ENCODE assay signal across 24 cellular contexts in genomic region chr15:25068696-25069095, GRCh38.
DNase-seq lines count a peak whose midpoint lies in the region; ATAC-seq, FAIRE-seq and TF ChIP-seq lines count a peak whose summit lies in the region.
"Had no signal": no experiment of that assay in that cellular context is flagged by ENCODE, and none has a peak within 500 bp of the region (broad histone marks: within the 10 kb centered on the region; RNA-seq: fewer than 3 reads in every experiment).

No MANE protein-coding gene starts in this region.

- in situ Hi-C loops in HepG2 (cut with HindIII; ENCODE audit: extremely low pct_ligation_motif_present, low pct_unique_long_range_greater_than_20kb) = no loop called here

- H3K27ac ChIP-seq in liver (ENCODE audit: low read depth in 1 of 2, low read length in 2 of 2) = no peak overlapping the region
- no peak overlapping the region for H3K27ac ChIP-seq in HepG2 (ENCODE audit: extremely low read length, insufficient read depth, low read length)
- no peak overlapping the region for H3K27ac ChIP-seq in upper lobe of right lung
- H3K27ac ChIP-seq in PC-9 = no peak overlapping the region
- H3K27ac ChIP-seq: 22Rv1, KMS-11, SJSA1 had no signal

- H3K9me3 ChIP-seq in liver (ENCODE audit: control insufficient read depth in 4 of 4, low read length in 3 of 4) (peaks cover 89 to 100% (median 99%) of the 10 kb centered on the region in 4 donors), HepG2 (ENCODE audit: low read length) (peaks cover 100% of the 10 kb centered on the region), iPS-18c (ENCODE audit: control insufficient read depth, insufficient read depth, low read length) (peaks cover 59% of the 10 kb centered on the region), upper lobe of right lung (peaks cover 100% of the 10 kb centered on the region), PC-9 (ENCODE audit: insufficient read depth, low read depth) (no peaks in the 10 kb centered on the region; the same call in 1 of the 2 replicates)

- ATAC-seq in HepG2 (no peak), upper lobe of right lung (no peak), GM21515 (IDR thresholded peaks at IDR 0.05; ENCODE audit: unreplicated experiment) (no peak), HG02571 (IDR thresholded peaks at IDR 0.05; ENCODE audit: unreplicated experiment) (no peak)
- ATAC-seq: Right ventricle myocardium inferior had no signal

- TF ChIP-seq CTCF in liver (IDR thresholded peaks at IDR 0.05; ENCODE audit: low read depth, low read length, missing input control) (no peak), HepG2 (CRISPR knock-in tag; IDR thresholded peaks at IDR 0.05) (no peak), upper lobe of right lung (IDR thresholded peaks at IDR 0.05) (no peak), PC-9 (conservative IDR thresholded peaks at IDR 0.05) (no peak)

- 85% methylated on average over 10 of the region's 10 CpGs for WGBS in liver
- WGBS in HepG2 (ENCODE audit: low lambda C conversion rate) = no CpG with 5 or more reads among the region's 10 CpGs

- H3K4me1 ChIP-seq in liver (ENCODE audit: control insufficient read depth in 4 of 4, insufficient read depth in 4 of 4, low read length in 3 of 4) (no peaks in the 10 kb centered on the region), HepG2 (ENCODE audit: insufficient read depth, low read length) (no peaks in the 10 kb centered on the region), upper lobe of right lung (no peaks in the 10 kb centered on the region), PC-9 (replicated peaks; ENCODE audit: insufficient read depth) (no peaks in the 10 kb centered on the region)
- H3K4me1 ChIP-seq: HAP-1, SJSA1 had no signal

- DNase-seq in HepG2 (ENCODE audit: low spot score) (no peak), posterior vena cava (ENCODE audit: low spot score) (peak; percentile 57), upper lobe of right lung (peak; percentile 10), PC-9 (no peak)
- DNase-seq: COR-L47, DMS79, IMR-90, NCI-H1105, NCI-H2029 treated with DMSO at 0.1 percent for 48 hours, NCI-H226, NCI-H510A treated with DMSO at 0.1 percent for 48 hours, NCI-H748 treated with DMSO at 0.1 percent for 48 hours, OCI-M1 had no signal

- no TSS peak for BruUV-seq in HepG2 (replicated peaks; lab: Mats Ljungman, UMichigan)
- BruUV-seq in PC-9 (replicated peaks; lab: Mats Ljungman, UMichigan) = no TSS peak

- CTCF ChIA-PET in HepG2 (lab: Yijun Ruan, JAX; ENCODE audit: low intra/inter-chr PET ratio, low total read pairs) (no interaction called here), PC-9 (lab: Charles Lee) (no interaction called here)

- H3K9ac ChIP-seq in liver (ENCODE audit: low read depth in 1 of 2, low read length in 2 of 2) (no peak overlapping the region), HepG2 (ENCODE audit: insufficient read depth, low read depth, low read length) (no peak overlapping the region)
- H3K9ac ChIP-seq: KMS-11 had no signal

- H3K4me2 ChIP-seq in HepG2 (ENCODE audit: low read depth, low read length) = no peak overlapping the region
- no peak overlapping the region for H3K4me2 ChIP-seq in PC-9
- H3K4me2 ChIP-seq: KMS-11 had no signal

- TF ChIP-seq POLR2A in HepG2 (IDR thresholded peaks at IDR 0.05; ENCODE audit: insufficient read depth in 1 of 2, low read depth in 2 of 2, low read length in 2 of 2) = no peak

- no peak for TF ChIP-seq RAD21 in liver (IDR thresholded peaks at IDR 0.05)
- no peak for TF ChIP-seq RAD21 in HepG2 (CRISPR knock-in tag; IDR thresholded peaks at IDR 0.05)

- H3K36me3 ChIP-seq in liver (ENCODE audit: control insufficient read depth in 4 of 4, insufficient read depth in 3 of 4, low read depth in 1 of 4, low read length in 3 of 4) (peaks cover 20 to 100% (median 90%) of the 10 kb centered on the region in 4 donors), HepG2 (replicated peaks in 1 of 2; ENCODE audit: control insufficient read depth in 1 of 2, insufficient read depth in 2 of 2, low read length in 2 of 2) (peaks cover 44 to 98% of the 10 kb centered on the region in 2 experiments), upper lobe of right lung (peaks cover 49% of the 10 kb centered on the region), PC-9 (ENCODE audit: low read depth) (no peaks in the 10 kb centered on the region)
- H3K36me3 ChIP-seq: HAP-1 had no signal

- no peak for FAIRE-seq in HepG2 (lab: Jason Lieb, UNC)
- FAIRE-seq: GM19239, HTR-8/SVneo had no signal

- POLR2A ChIA-PET in HepG2 (lab: Yijun Ruan, JAX) = no interaction called here
- POLR2A ChIA-PET in PC-9 (lab: Charles Lee; ENCODE audit: unreplicated experiment) = no interaction called here

- H3K4me3 ChIP-seq in liver (ENCODE audit: low read depth in 1 of 3, low read length in 3 of 3) = peak overlapping the region in 2 of 3 donors; percentile 69 to 73
- no peak overlapping the region for H3K4me3 ChIP-seq in HepG2 (replicated peaks in 1 of 3; ENCODE audit: insufficient read depth in 1 of 3, low read depth in 2 of 3, low read length in 3 of 3)
- H3K4me3 ChIP-seq in iPS-18c (ENCODE audit: insufficient read depth, low read depth, low read length) = peak overlapping the region; percentile 20; the same call in 1 of the 2 replicates
- no peak overlapping the region for H3K4me3 ChIP-seq in upper lobe of right lung
- no peak overlapping the region for H3K4me3 ChIP-seq in PC-9
- H3K4me3 ChIP-seq: HAP-1, SJSA1 had no signal

- H2AFZ ChIP-seq in HepG2 (ENCODE audit: low read length) = no peak overlapping the region
- H2AFZ ChIP-seq in PC-9 = no peak overlapping the region

- intact Hi-C loops in HepG2 (cut with micrococcal nuclease; ENCODE audit: unreplicated experiment) (no loop called here), posterior vena cava (cut with DNase I) (no loop called here), upper lobe of right lung (cut with DNase I) (no loop called here), PC-9 (cut with micrococcal nuclease; ENCODE audit: unreplicated experiment) (no loop called here)

- TF ChIP-seq EP300 in HepG2 (IDR thresholded peaks at IDR 0.05; ENCODE audit: low read depth in 2 of 2, low read length in 2 of 2) (no peak), HepG2 (CRISPR knock-in tag; IDR thresholded peaks at IDR 0.05; ENCODE audit: borderline replicate concordance) (no peak)

- no peaks in the 10 kb centered on the region for H3F3A ChIP-seq in PC-9 (ENCODE audit: insufficient read depth, low read depth)

- no peaks in the 10 kb centered on the region for H3K9me2 ChIP-seq in PC-9 (ENCODE audit: insufficient read depth)

- H3K79me2 ChIP-seq in HepG2 (ENCODE audit: insufficient read depth, low read length) = no peaks in the 10 kb centered on the region
- H3K79me2 ChIP-seq in PC-9 (ENCODE audit: low read depth) = no peaks in the 10 kb centered on the region

- H3K27me3 ChIP-seq in liver (ENCODE audit: control insufficient read depth in 4 of 4, insufficient read depth in 4 of 4, low read length in 3 of 4) = no peaks in the 10 kb centered on the region
- H3K27me3 ChIP-seq in HepG2 (ENCODE audit: control insufficient read depth in 1 of 2, insufficient read depth in 2 of 2, low read length in 2 of 2) = no peaks in the 10 kb centered on the region
- H3K27me3 ChIP-seq in upper lobe of right lung = no peaks in the 10 kb centered on the region
- no peaks in the 10 kb centered on the region for H3K27me3 ChIP-seq in PC-9 (ENCODE audit: insufficient read depth, low read depth)
- H3K27me3 ChIP-seq: SJSA1 had no signal

- no peaks in the 10 kb centered on the region for H4K20me1 ChIP-seq in HepG2 (ENCODE audit: insufficient read depth, low read length)
- no peaks in the 10 kb centered on the region for H4K20me1 ChIP-seq in PC-9 (ENCODE audit: insufficient read depth)

TF ChIP-seq in liver, 16 proteins besides CTCF, POLR2A, EP300 and RAD21 (continues in another document):
- TF ChIP-seq JUND (IDR thresholded peaks at IDR 0.05) (no peak), HNF4G (IDR thresholded peaks at IDR 0.05) (no peak), HNF4A (conservative IDR thresholded peaks at IDR 0.05) (no peak), ATF3 (IDR thresholded peaks at IDR 0.05) (no peak), NR2F2 (IDR thresholded peaks at IDR 0.05) (no peak), TAF1 (conservative IDR thresholded peaks at IDR 0.05) (no peak)

TF ChIP-seq in HepG2, 621 proteins besides CTCF, POLR2A, EP300 and RAD21 (continues in another document):
- TF ChIP-seq ZNF251 (CRISPR knock-in tag; IDR thresholded peaks at IDR 0.05) = no peak
- no peak for TF ChIP-seq ZNF296 (CRISPR knock-in tag; conservative IDR thresholded peaks at IDR 0.05)
- TF ChIP-seq REST (IDR thresholded peaks at IDR 0.05; ENCODE audit: borderline replicate concordance in 1 of 2, low read depth in 1 of 2, low read length in 2 of 2) = no peak

Comparison
In these comparisons a context has a peak if more than half of its experiments do, and no peak if none do; other contexts are left out.
1. H3K4me3 ChIP-seq: peak in liver (2 of 3) and iPS-18c (single experiment); none in HepG2 (0 of 3), upper lobe of right lung (single experiment) and PC-9 (single experiment).
2. DNase-seq: peak in posterior vena cava (single experiment) and upper lobe of right lung (single experiment); none in HepG2 (single experiment) and PC-9 (0 of 2).